In genomic region chr20:45114465-45115385, GRCh38 we compare ENCODE assay signal across 19 cellular contexts. TPM values are rescaled to one million over a fixed set of nuclear protein-coding genes. Genes with fewer than 3 reads are reported as not detected.
DNase-seq lines count a peak whose midpoint lies in the region; ATAC-seq and TF ChIP-seq lines count a peak whose summit lies in the region.
"Had no signal": no experiment of that assay in that cellular context is flagged by ENCODE, and none has a peak within 500 bp of the region (broad histone marks: within the 10 kb centered on the region; RNA-seq: fewer than 3 reads in every experiment).

TSS of gene WFDC5 (minus strand) at chr20:45115174. CDS start at chr20:45115083, 91 bp downstream.

- in situ Hi-C loops in GM13976 (cut with MboI; ENCODE audit: low sequenced_read_pairs, unreplicated experiment): no loop called here

- no peak for TF ChIP-seq CTCF in GM13976 (IDR thresholded peaks at IDR 0.05; ENCODE audit: borderline replicate concordance, control extremely low read depth, extremely low read depth, insufficient read depth, missing control alignments)
- TF ChIP-seq CTCF in GM10266 (IDR thresholded peaks at IDR 0.05; ENCODE audit: control insufficient read depth, insufficient read depth, low read depth, missing control alignments): no peak

- peak; percentile 34 for ATAC-seq in memory B cell (ENCODE audit: low read depth)
- no peak for ATAC-seq in HG03097 (IDR thresholded peaks at IDR 0.05; ENCODE audit: low FRiP score, unreplicated experiment)
- ATAC-seq: gastrocnemius medialis, lower lobe of right lung had no signal

- DNase-seq in AG20443 (ENCODE audit: low spot score) (peak; percentile 9), GM13976 (ENCODE audit: low spot score) (peak; percentile 33), memory B cell (ENCODE audit: low spot score in 2 of 2) (no peak), GM10266 (ENCODE audit: extremely low spot score) (no peak), COR-L47 (lab: John Stamatoyannopoulos, UW) (no peak), NCI-H1436 treated with DMSO at 0.1 percent for 48 hours (lab: John Stamatoyannopoulos, UW) (no peak)
- DNase-seq in activated naive CD8-positive, alpha-beta T cell treated with anti-CD3 and anti-CD28 coated beads for 36 hours: peak; percentile 39
- DNase-seq: activated naive CD4-positive, alpha-beta T cell; AML-193; DMS153; effector CD4-positive, alpha-beta T cell; gastrocnemius medialis; lower lobe of right lung; NCI-H2081; NCI-H748 treated with DMSO at 0.1 percent for 48 hours; occipital lobe; stimulated activated CD4-positive, alpha-beta T cell treated with anti-CD3 and anti-CD28 coated beads, Interleukin-12 subunit alpha, Interleukin-12 subunit beta, amount 100 ng/mL, for 4 hours had no signal

- H3K27me3 Mint-ChIP-seq in activated naive CD8-positive, alpha-beta T cell treated with anti-CD3 and anti-CD28 coated beads for 36 hours: peaks cover 14% of the 10 kb centered on the region
- peaks cover 11% of the 10 kb centered on the region for H3K27me3 Mint-ChIP-seq in memory B cell

- no peak within 1 kb of the TSS for H3K4me3 Mint-ChIP-seq in activated naive CD8-positive, alpha-beta T cell treated with anti-CD3 and anti-CD28 coated beads for 36 hours
- no peak within 1 kb of the TSS for H3K4me3 Mint-ChIP-seq in memory B cell
- H3K4me3 Mint-ChIP-seq: T-helper 2 cell treated with Interferon-gamma antibody and Interleukin-4, amounts not matched to agents 5 μg/mL and 100 μg/mL, for 36 hours had no signal

- H3K36me3 Mint-ChIP-seq in activated naive CD8-positive, alpha-beta T cell treated with anti-CD3 and anti-CD28 coated beads for 36 hours: no peaks in the 10 kb centered on the region
- no peaks in the 10 kb centered on the region for H3K36me3 Mint-ChIP-seq in memory B cell

- H3K4me1 Mint-ChIP-seq in activated naive CD8-positive, alpha-beta T cell treated with anti-CD3 and anti-CD28 coated beads for 36 hours: peaks cover 8% of the 10 kb centered on the region
- peaks cover 6% of the 10 kb centered on the region for H3K4me1 Mint-ChIP-seq in memory B cell

- H3K27ac Mint-ChIP-seq in activated naive CD8-positive, alpha-beta T cell treated with anti-CD3 and anti-CD28 coated beads for 36 hours: no peak within 1 kb of the TSS
- H3K27ac Mint-ChIP-seq in memory B cell: no peak within 1 kb of the TSS
- H3K27ac Mint-ChIP-seq: T-helper 2 cell treated with Interferon-gamma antibody and Interleukin-4, amounts not matched to agents 5 μg/mL and 100 μg/mL, for 36 hours had no signal

- H3K9me3 Mint-ChIP-seq in activated naive CD8-positive, alpha-beta T cell treated with anti-CD3 and anti-CD28 coated beads for 36 hours: no peaks in the 10 kb centered on the region
- no peaks in the 10 kb centered on the region for H3K9me3 Mint-ChIP-seq in memory B cell
- H3K9me3 Mint-ChIP-seq: T-helper 2 cell treated with Interferon-gamma antibody and Interleukin-4, amounts not matched to agents 5 μg/mL and 100 μg/mL, for 36 hours had no signal

RNA-seq across cellular contexts. Expression of gene WFDC5, which starts in this region (rescaled TPM):
- total RNA-seq in activated naive CD8-positive, alpha-beta T cell treated with anti-CD3 and anti-CD28 coated beads for 36 hours: under 1 TPM in 1 of 2 experiments, not detected in 1; 0.23 TPM
- total RNA-seq: gastrocnemius medialis, occipital lobe had no signal

Comparison
In these comparisons a context has a peak if more than half of its experiments do, and no peak if none do; other contexts are left out.
1. Peak in DNase-seq in activated naive CD8-positive, alpha-beta T cell treated with anti-CD3 and anti-CD28 coated beads for 36 hours; RNA of the gene not detected or under 1 TPM.
2. DNase-seq: peak in AG20443 (single experiment) and GM13976 (single experiment); none in memory B cell (0 of 2), GM10266 (single experiment), COR-L47 (single experiment) and NCI-H1436 treated with DMSO at 0.1 percent for 48 hours (single experiment).